Comparison of ENCODE assay signal across 21 cellular contexts in the genomic region with DNA sequence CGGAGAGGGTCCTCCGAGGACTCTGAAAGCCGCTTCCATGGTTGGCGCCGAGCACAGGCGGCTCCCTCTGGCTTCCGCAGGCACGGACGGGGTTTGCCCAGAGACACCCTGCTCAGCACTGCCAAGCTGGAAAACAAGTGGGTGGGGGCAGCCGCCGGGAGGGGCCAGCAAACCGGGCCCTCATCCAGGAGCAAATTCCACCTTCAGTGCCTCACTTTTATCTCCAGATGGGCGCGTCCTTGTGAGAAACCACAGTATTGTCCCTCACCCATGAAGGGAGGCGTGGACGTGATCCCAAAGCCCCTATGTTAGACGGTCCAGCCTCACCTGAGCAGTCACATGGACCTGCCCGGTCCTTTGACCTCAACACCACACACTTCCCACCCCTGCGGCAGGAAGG. TPM values are rescaled to one million over a fixed set of nuclear protein-coding genes. Genes with fewer than 3 reads are reported as not detected.
DNase-seq lines count a peak whose midpoint lies in the region; FAIRE-seq and TF ChIP-seq lines count a peak whose summit lies in the region.
"Had no signal": no experiment of that assay in that cellular context is flagged by ENCODE, and none has a peak within 500 bp of the region (broad histone marks: within the 10 kb centered on the region; RNA-seq: fewer than 3 reads in every experiment).

No MANE protein-coding gene starts in this region.

- no peak overlapping the region for H3K4me3 ChIP-seq in H1 (ENCODE audit: extremely low read depth in 1 of 4, insufficient read depth in 2 of 4, low read depth in 3 of 4, low read length in 4 of 4)
- H3K4me3 ChIP-seq in BE2C (ENCODE audit: low read depth, low read length) = no peak overlapping the region
- H3K4me3 ChIP-seq: BLaER1, MG63 had no signal

- no peak overlapping the region for H3K56ac ChIP-seq in H1 (replicated peaks; ENCODE audit: insufficient read length, low read depth, low read length)

- H3K9me3 Mint-ChIP-seq in Calu3 (ENCODE audit: low read depth, unreplicated experiment) (no peaks in the 10 kb centered on the region), type B pancreatic cell (no peaks in the 10 kb centered on the region), HFFc6 (peaks cover 3% of the 10 kb centered on the region; the same call in 1 of the 2 replicates)

- no peak overlapping the region for H4K8ac ChIP-seq in H1 (ENCODE audit: extremely low read depth, insufficient read depth, low read length)

- H3K14ac ChIP-seq in H1 (ENCODE audit: insufficient read length) = no peak overlapping the region

- no peak overlapping the region for H2BK15ac ChIP-seq in H1 (ENCODE audit: low read length)

- H3K4me3 Mint-ChIP-seq in Calu3 (ENCODE audit: low read depth, unreplicated experiment) = peak overlapping the region; percentile 50
- no peak overlapping the region for H3K4me3 Mint-ChIP-seq in type B pancreatic cell
- no peak overlapping the region for H3K4me3 Mint-ChIP-seq in HFFc6

- TF ChIP-seq POLR2A in H1 (IDR thresholded peaks at IDR 0.05; ENCODE audit: control extremely low read depth in 1 of 2, low read depth in 2 of 2, low read length in 2 of 2) = no peak

- no peak for TF ChIP-seq RAD21 in H1 (IDR thresholded peaks at IDR 0.05 in 1 of 2, conservative IDR thresholded peaks at IDR 0.05 in 1 of 2; ENCODE audit: low read depth in 2 of 2, low read length in 2 of 2)

- peaks cover 0 to 7% (median 0%) of the 10 kb centered on the region in 4 experiments; a peak in 2 of 7 replicates for H3K4me1 ChIP-seq in H1 (replicated peaks in 1 of 4; ENCODE audit: control insufficient read depth in 3 of 4, insufficient read depth in 4 of 4, low read length in 3 of 4)
- H3K4me1 ChIP-seq in BE2C = no peaks in the 10 kb centered on the region

- intact Hi-C loops in Calu3 (cut with micrococcal nuclease; ENCODE audit: unreplicated experiment) = no loop called here

- H3K9ac ChIP-seq in H1 (replicated peaks in 1 of 4; ENCODE audit: extremely low read depth in 1 of 4, low read depth in 3 of 4, low read length in 3 of 4) = no peak overlapping the region
- H3K9ac ChIP-seq: BLaER1 had no signal

- H2AFZ ChIP-seq in H1 (ENCODE audit: low read length) = no peak overlapping the region

- no peak overlapping the region for H3K4ac ChIP-seq in H1 (replicated peaks; ENCODE audit: insufficient read length, low read depth, low read length)

- H2AK5ac ChIP-seq in H1 (ENCODE audit: low read depth, low read length) = no peak overlapping the region

- H3K27ac Mint-ChIP-seq in Calu3 (ENCODE audit: unreplicated experiment) (no peak overlapping the region), type B pancreatic cell (no peak overlapping the region), HFFc6 (no peak overlapping the region)
- H3K27ac Mint-ChIP-seq: CD4-positive, CD25-positive, alpha-beta regulatory T cell had no signal

- no peaks in the 10 kb centered on the region; a peak in 1 of 7 replicates for H3K27me3 ChIP-seq in H1 (replicated peaks in 1 of 4; ENCODE audit: control insufficient read depth in 3 of 4, extremely low read depth in 1 of 4, insufficient read depth in 3 of 4, low read length in 3 of 4)
- no peaks in the 10 kb centered on the region for H3K27me3 ChIP-seq in BE2C
- H3K27me3 ChIP-seq: BLaER1, MG63 had no signal

- no peaks in the 10 kb centered on the region for H4K20me1 ChIP-seq in H1 (replicated peaks in 1 of 2; ENCODE audit: control insufficient read depth in 1 of 2, insufficient read depth in 2 of 2, low read length in 2 of 2)
- H4K20me1 ChIP-seq: BLaER1 had no signal

- no peak overlapping the region for H4K5ac ChIP-seq in H1 (ENCODE audit: insufficient read length, low read depth, low read length)

- H2BK120ac ChIP-seq in H1 (replicated peaks; ENCODE audit: low read depth, low read length) = no peak overlapping the region

- H3K23ac ChIP-seq in H1 (ENCODE audit: insufficient read length) = no peak overlapping the region

- TF ChIP-seq CTCF in Calu3 (IDR thresholded peaks at IDR 0.05; ENCODE audit: unreplicated experiment) (no peak), H1 (IDR thresholded peaks at IDR 0.05; ENCODE audit: control extremely low read depth in 1 of 3, insufficient read depth in 1 of 3, low read depth in 1 of 3, low read length in 3 of 3) (no peak), type B pancreatic cell (conservative IDR thresholded peaks at IDR 0.05) (no peak), HFFc6 (IDR thresholded peaks at IDR 0.05) (no peak), BE2C (IDR thresholded peaks at IDR 0.05; ENCODE audit: low read depth, low read length) (no peak)

- no peak overlapping the region; the same call in 1 of the 2 replicates for H2BK12ac ChIP-seq in H1 (ENCODE audit: low read depth, low read length)

- H3K9me3 ChIP-seq in H1 (ENCODE audit: insufficient read depth in 2 of 2, low read depth in 1 of 2, low read length in 1 of 2) (no peaks in the 10 kb centered on the region), BE2C (no peaks in the 10 kb centered on the region; the same call in 1 of the 2 replicates)
- H3K9me3 ChIP-seq: BLaER1, MG63 had no signal

- H3K23me2 ChIP-seq in H1 (ENCODE audit: low read depth, low read length) = peaks cover 3% of the 10 kb centered on the region; the same call in 1 of the 2 replicates

- H3K27me3 Mint-ChIP-seq in Calu3 (ENCODE audit: unreplicated experiment) (peaks cover 73% of the 10 kb centered on the region), type B pancreatic cell (peaks cover 9% of the 10 kb centered on the region), HFFc6 (ENCODE audit: insufficient read depth) (peaks cover 21% of the 10 kb centered on the region)
- H3K27me3 Mint-ChIP-seq: CD4-positive, CD25-positive, alpha-beta regulatory T cell had no signal

- WGBS in H1 (ENCODE audit: extremely low coverage in 1 of 2, insufficient coverage in 1 of 2, insufficient read length in 1 of 2, insufficient replicate concordance in 2 of 2, low coverage in 1 of 2, low lambda C conversion rate in 2 of 2, missing lambda C conversion rate in 1 of 2), 2 experiments = 85% methylated on average over 14 of the region's 19 CpGs; no CpG with 5 or more reads in 1 of the 2 experiments

- H2BK20ac ChIP-seq in H1 (ENCODE audit: low read length) = no peak overlapping the region

- POLR2A ChIA-PET in H1 (lab: Charles Lee; ENCODE audit: partially characterized antibody) = no interaction called here

- no peak overlapping the region for H3K27ac ChIP-seq in H1 (ENCODE audit: low read depth, low read length)
- H3K27ac ChIP-seq: BLaER1 had no signal

- no peaks in the 10 kb centered on the region for H3K79me2 ChIP-seq in H1 (ENCODE audit: control insufficient read depth in 1 of 2, insufficient read depth in 2 of 2, low read length in 2 of 2)

- no peaks in the 10 kb centered on the region for H3K36me3 ChIP-seq in H1 (ENCODE audit: control insufficient read depth in 2 of 4, insufficient read depth in 4 of 4, low read length in 3 of 4)
- H3K36me3 ChIP-seq in BE2C = no peaks in the 10 kb centered on the region
- H3K36me3 ChIP-seq: BLaER1, MG63 had no signal

- TF ChIP-seq EP300 in H1 (IDR thresholded peaks at IDR 0.05; ENCODE audit: borderline replicate concordance in 1 of 2, low read depth in 2 of 2, low read length in 2 of 2) = no peak

- no peaks in the 10 kb centered on the region for H3K36me3 Mint-ChIP-seq in Calu3 (ENCODE audit: insufficient read depth, unreplicated experiment)
- H3K36me3 Mint-ChIP-seq in type B pancreatic cell = no peaks in the 10 kb centered on the region
- no peaks in the 10 kb centered on the region for H3K36me3 Mint-ChIP-seq in HFFc6 (ENCODE audit: low read depth)

- 0 out of 2 replicates have a peak overlapping the region, but pooled peaks have one; percentile 44 for H2BK5ac ChIP-seq in H1 (ENCODE audit: low read depth, low read length)

- DNase-seq in Calu3 (peak; percentile 22), LoVo (ENCODE audit: low spot score) (peak; percentile 92), H1 (ENCODE audit: low read depth in 1 of 2, low spot score in 2 of 2) (no peak), mucosa of gallbladder (ENCODE audit: low spot score) (peak; percentile 35), type B pancreatic cell (ENCODE audit: extremely low spot score, unreplicated experiment) (no peak), HFFc6 (no peak), BE2C (no peak), NCI-H146 treated with DMSO at 0.1 percent for 48 hours (lab: John Stamatoyannopoulos, UW; ENCODE audit: unreplicated experiment) (no peak)
- DNase-seq: 8988T; CD4-positive, CD25-positive, alpha-beta regulatory T cell; DMS79; GF-D8; KBM-7; MG63; NCI-H1105 treated with DMSO at 0.1 percent for 48 hours; NCI-H146; NCI-H2029; NCI-H526 treated with DMSO at 0.1 percent for 48 hours; SHP77 treated with DMSO at 0.1 percent for 48 hours had no signal

- no peak for FAIRE-seq in H1 (lab: Jason Lieb, UNC)
- FAIRE-seq: GM12892 had no signal

- CTCF ChIA-PET in Calu3 (lab: Charles Lee) = no interaction called here
- CTCF ChIA-PET in H1 (lab: Charles Lee; ENCODE audit: partially characterized antibody) = no interaction called here

- H3K4me2 ChIP-seq in H1 (ENCODE audit: insufficient read depth in 1 of 2, low read depth in 2 of 2, low read length in 2 of 2) = no peak overlapping the region
- H3K4me2 ChIP-seq: BLaER1 had no signal

- H3K4me1 Mint-ChIP-seq in Calu3 (ENCODE audit: low read depth, unreplicated experiment) = peaks cover 8% of the 10 kb centered on the region
- no peaks in the 10 kb centered on the region for H3K4me1 Mint-ChIP-seq in type B pancreatic cell (ENCODE audit: unreplicated experiment)
- no peaks in the 10 kb centered on the region for H3K4me1 Mint-ChIP-seq in HFFc6 (ENCODE audit: low read depth)

- no TSS peak for BruUV-seq in Calu3 (replicated peaks; lab: Mats Ljungman, UMichigan)

- H3K79me1 ChIP-seq in H1 (ENCODE audit: low read depth, low read length) = no peaks in the 10 kb centered on the region

- no peak overlapping the region for H3K18ac ChIP-seq in H1 (ENCODE audit: extremely low read depth, low read length)

- no peak overlapping the region for H4K91ac ChIP-seq in H1 (replicated peaks; ENCODE audit: insufficient read length, low read length)

TF ChIP-seq in H1, 55 proteins besides CTCF, POLR2A, EP300 and RAD21 (continues in another document):
- TF ChIP-seq POU5F1 (IDR thresholded peaks at IDR 0.05; ENCODE audit: low read depth, low read length) = no peak

RNA-seq across cellular contexts. Expression of a gene that starts 29.0 kb away (rescaled TPM):
- total RNA-seq in Calu3 (2022) (33.6 and 39.9 TPM in 2 replicates), mucosa of gallbladder (27.7 TPM), type B pancreatic cell (ENCODE audit: low replicate concordance) (32.3 and 38.4 TPM in 2 replicates)
- total RNA-seq in H1 (2021; fragmentation: NEBNext Ultra II Directional; extraction: Animal tissue kit (Norgen Biotek cat#: 25700)) = 20.1 and 22.0 TPM in 2 replicates
- polyA plus RNA-seq in H1 (2011; rRNA removed) = 23.2 and 28.3 TPM in 2 replicates
- 31.6 TPM for polyA plus RNA-seq in H1 (2011; cell fraction: cytosol; rRNA removed)
- polyA plus RNA-seq in H1 (2011; cell fraction: nucleus; rRNA removed) = 14.9 TPM
- 20.7 to 22.9 TPM (median 21.2 TPM) in 4 replicates for polyA plus RNA-seq in H1 (2012, experiment 1 of 2)
- polyA plus RNA-seq in H1 (2012, experiment 2 of 2) = 17.4 TPM
- 20.8 TPM for polyA plus RNA-seq in H1 (2013, experiment 1 of 2)
- 18.7 TPM for polyA plus RNA-seq in H1 (2013, experiment 2 of 2)
- polyA minus RNA-seq in H1 (2011; rRNA and poly(A)+ RNA removed) = 2.9 and 3.3 TPM in 2 replicates
- 8.4 TPM for polyA minus RNA-seq in H1 (2011; cell fraction: cytosol; rRNA and poly(A)+ RNA removed)
- 14.7 TPM for polyA minus RNA-seq in H1 (2011; cell fraction: nucleus; rRNA and poly(A)+ RNA removed)
- total RNA-seq in HFFc6 (2021; fragmentation: NEBNext Ultra II Directional; extraction: Animal tissue kit (Norgen Biotek cat#: 25700)) = 10 to 100 TPM; 41.1 to 48.1 (median 45.9) TPM
- polyA plus RNA-seq in BE2C (2012; ENCODE audit: insufficient read depth, insufficient read length, low read depth) = 107 TPM

Comparison
In these comparisons a context has a peak if more than half of its experiments do, and no peak if none do; other contexts are left out.
1. DNase-seq: peak in Calu3 (single experiment), LoVo (single experiment) and mucosa of gallbladder (single experiment); none in H1 (0 of 2), type B pancreatic cell (single experiment), HFFc6 (single experiment), BE2C (single experiment) and NCI-H146 treated with DMSO at 0.1 percent for 48 hours (single experiment).